ENCODE assay signal across 17 cellular contexts in the genomic region with DNA sequence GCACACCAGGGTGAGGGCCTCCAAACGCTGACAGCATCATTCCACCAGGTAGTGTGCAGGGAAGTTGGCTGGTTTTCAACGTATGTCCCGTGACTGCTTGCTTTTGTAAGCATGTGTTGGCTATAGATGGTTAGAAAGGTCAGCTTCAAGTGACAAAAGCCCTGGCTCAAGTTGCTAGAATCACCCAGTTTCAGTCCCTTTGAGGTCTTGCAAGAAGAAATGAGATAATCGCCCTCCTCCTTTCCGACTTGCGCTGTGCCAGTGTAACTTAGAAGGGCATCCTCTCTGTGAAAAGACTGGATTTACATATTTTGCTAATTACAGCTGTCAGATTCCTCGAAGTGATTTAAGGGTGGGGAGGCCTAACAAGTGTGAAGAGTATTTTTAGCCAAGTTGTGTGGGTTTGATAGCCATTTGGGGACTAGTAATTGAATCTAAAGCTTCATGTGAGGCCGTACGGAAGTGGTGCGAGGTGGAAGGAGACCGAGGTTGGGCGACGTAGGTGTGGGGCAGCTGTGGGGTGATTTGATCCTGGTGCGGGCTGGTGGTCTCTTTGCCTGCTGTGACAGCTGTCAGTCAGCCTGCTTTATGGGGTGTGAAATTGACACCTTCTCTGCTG.
A peak's percentile ranks its signal among the peaks of the same experiment; 100 is the strongest.
DNase-seq lines count a peak whose midpoint lies in the region; ATAC-seq, FAIRE-seq and TF ChIP-seq lines count a peak whose summit lies in the region.
"Had no signal": no experiment of that assay in that cellular context is flagged by ENCODE, and none has a peak within 500 bp of the region (broad histone marks: within the 10 kb centered on the region; RNA-seq: fewer than 3 reads in every experiment).

No MANE protein-coding gene starts in this region.

- peaks cover 8% of the 10 kb centered on the region for H3K27me3 Mint-ChIP-seq in nephron progenitor cell (ENCODE audit: low read depth, poor library complexity)
- H3K27me3 Mint-ChIP-seq in activated naive CD4-positive, alpha-beta T cell treated with anti-CD3 and anti-CD28 coated beads, Interleukin-2, amount 10 ng/mL, durations not matched to agents 7 days and 5 days: no peaks in the 10 kb centered on the region
- H3K27me3 Mint-ChIP-seq: stimulated activated naive CD8-positive, alpha-beta T cell treated with anti-CD3 and anti-CD28 coated beads, Interleukin-15, Interleukin-2, amounts not matched to agents 100 ng/mL and 50 ng/mL, for 24 hours had no signal

- no peak overlapping the region for H4K91ac ChIP-seq in trophoblast cell (ENCODE audit: low read depth, low read length)

- H3K18ac ChIP-seq in trophoblast cell (ENCODE audit: low read length): no peak overlapping the region

- H2AFZ ChIP-seq in trophoblast cell (ENCODE audit: insufficient read depth, low read length, poor library complexity): no peak overlapping the region

- no peak overlapping the region for H3K9ac ChIP-seq in trophoblast cell (ENCODE audit: low read length)
- H3K9ac ChIP-seq: BLaER1 treated with 17β-estradiol and CSF1 and Interleukin-3, amounts not matched to agents 10 nM and 100 nM had no signal

- peaks cover 4% of the 10 kb centered on the region for H3K9me3 ChIP-seq in trophoblast cell (ENCODE audit: insufficient read depth, low read depth, low read length)
- H3K9me3 ChIP-seq: vagina had no signal

- no peak overlapping the region for H3K27ac Mint-ChIP-seq in nephron progenitor cell
- H3K27ac Mint-ChIP-seq in activated naive CD4-positive, alpha-beta T cell treated with anti-CD3 and anti-CD28 coated beads, Interleukin-2, amount 10 ng/mL, durations not matched to agents 7 days and 5 days: no peak overlapping the region
- H3K27ac Mint-ChIP-seq: activated CD8-positive, alpha-beta T cell treated with anti-CD3 and anti-CD28 coated beads, Interleukin-2, amount 10 ng/mL, durations not matched to agents 7 days and 5 days; mesothelial cell of epicardium; stimulated activated naive CD8-positive, alpha-beta T cell treated with anti-CD3 and anti-CD28 coated beads, Interleukin-15, Interleukin-2, amounts not matched to agents 100 ng/mL and 50 ng/mL, for 24 hours had no signal

- no peak overlapping the region for H3K27ac ChIP-seq in trophoblast cell (ENCODE audit: low read depth, low read length)
- H3K27ac ChIP-seq: BLaER1 treated with 17β-estradiol and CSF1 and Interleukin-3, amounts not matched to agents 10 nM and 100 nM; vagina had no signal

- no peaks in the 10 kb centered on the region for H3K79me2 ChIP-seq in trophoblast cell (ENCODE audit: control insufficient read depth, insufficient read depth, low read length, poor library complexity)

- CTCF ChIA-PET in activated naive CD4-positive, alpha-beta T cell treated with anti-CD3 and anti-CD28 coated beads, Interleukin-2, amount 10 ng/mL, durations not matched to agents 7 days and 5 days (lab: Charles Lee): interaction anchor here (1.2 kb wide), 1 partner anchor 10 kb away, joined by 3 read pairs; no protein-coding TSS in a partner anchor

- no peak overlapping the region for H2AK5ac ChIP-seq in trophoblast cell (ENCODE audit: low read length)

- no peak for TF ChIP-seq CTCF in nephron progenitor cell (IDR thresholded peaks at IDR 0.05)

- peaks cover 44% of the 10 kb centered on the region for H3K36me3 Mint-ChIP-seq in nephron progenitor cell (ENCODE audit: low read depth)
- H3K36me3 Mint-ChIP-seq in activated naive CD4-positive, alpha-beta T cell treated with anti-CD3 and anti-CD28 coated beads, Interleukin-2, amount 10 ng/mL, durations not matched to agents 7 days and 5 days: peaks cover 41% of the 10 kb centered on the region

- peak overlapping the region; percentile 12 for H3K4me3 Mint-ChIP-seq in nephron progenitor cell
- H3K4me3 Mint-ChIP-seq in activated naive CD4-positive, alpha-beta T cell treated with anti-CD3 and anti-CD28 coated beads, Interleukin-2, amount 10 ng/mL, durations not matched to agents 7 days and 5 days: no peak overlapping the region
- H3K4me3 Mint-ChIP-seq: activated CD8-positive, alpha-beta T cell treated with anti-CD3 and anti-CD28 coated beads, Interleukin-2, amount 10 ng/mL, durations not matched to agents 7 days and 5 days; mesothelial cell of epicardium; stimulated activated naive CD8-positive, alpha-beta T cell treated with anti-CD3 and anti-CD28 coated beads, Interleukin-15, Interleukin-2, amounts not matched to agents 100 ng/mL and 50 ng/mL, for 24 hours had no signal

- no CpG with 5 or more reads among the region's 14 CpGs for WGBS in trophoblast cell (ENCODE audit: extremely low coverage, insufficient coverage, insufficient read length)

- H3K14ac ChIP-seq in trophoblast cell (ENCODE audit: low read length): no peak overlapping the region

- DNase-seq in GM18507 (ENCODE audit: extremely low spot score, insufficient read length, low read depth): no peak
- no peak for DNase-seq in nephron progenitor cell
- DNase-seq in middle frontal gyrus (ENCODE audit: extremely low spot score, low spot score): no peak
- DNase-seq in activated naive CD4-positive, alpha-beta T cell treated with anti-CD3 and anti-CD28 coated beads, Interleukin-2, amount 10 ng/mL, durations not matched to agents 7 days and 5 days: no peak
- DNase-seq in trophoblast cell: no peak
- DNase-seq: activated CD8-positive, alpha-beta T cell treated with anti-CD3 and anti-CD28 coated beads, Interleukin-2, amount 10 ng/mL, durations not matched to agents 7 days and 5 days; aorta; GOT3; islet precursor cell; NCI-H1105 treated with DMSO at 0.1 percent for 48 hours had no signal

- peaks cover 11 to 15% of the 10 kb centered on the region in 2 experiments for H3K4me1 ChIP-seq in trophoblast cell (ENCODE audit: control insufficient read depth in 1 of 2, insufficient read depth in 2 of 2, low read length in 2 of 2)

- H3K23ac ChIP-seq in trophoblast cell (ENCODE audit: low read length): no peak overlapping the region

- no peak overlapping the region for H3K4me3 ChIP-seq in trophoblast cell (ENCODE audit: low read depth, low read length)
- H3K4me3 ChIP-seq: BLaER1 treated with 17β-estradiol and CSF1 and Interleukin-3, amounts not matched to agents 10 nM and 100 nM; smooth muscle cell; vagina had no signal

- no peak overlapping the region for H3K4ac ChIP-seq in trophoblast cell (ENCODE audit: low read depth, low read length)

- H3K4me2 ChIP-seq in trophoblast cell (ENCODE audit: low read length): no peak overlapping the region
- H3K4me2 ChIP-seq: BLaER1 treated with 17β-estradiol and CSF1 and Interleukin-3, amounts not matched to agents 10 nM and 100 nM; smooth muscle cell had no signal

- no peak overlapping the region for H4K12ac ChIP-seq in trophoblast cell (ENCODE audit: low read depth, low read length)

- FAIRE-seq in GM18507 (lab: Jason Lieb, UNC): peak; percentile 74

- no peak overlapping the region for H4K8ac ChIP-seq in trophoblast cell (ENCODE audit: low read depth, low read length)

- H3K4me1 Mint-ChIP-seq in nephron progenitor cell: peaks cover 58% of the 10 kb centered on the region
- H3K4me1 Mint-ChIP-seq in activated naive CD4-positive, alpha-beta T cell treated with anti-CD3 and anti-CD28 coated beads, Interleukin-2, amount 10 ng/mL, durations not matched to agents 7 days and 5 days: peaks cover 44% of the 10 kb centered on the region

- ATAC-seq in GM19452 (IDR thresholded peaks at IDR 0.05; ENCODE audit: unreplicated experiment): peak; percentile 77
- peak; percentile 54 for ATAC-seq in HG03460 (IDR thresholded peaks at IDR 0.05; ENCODE audit: unreplicated experiment)
- ATAC-seq: activated CD8-positive, alpha-beta T cell treated with anti-CD3 and anti-CD28 coated beads, Interleukin-2, amount 10 ng/mL, durations not matched to agents 7 days and 5 days had no signal

- no peaks in the 10 kb centered on the region for H3K79me1 ChIP-seq in trophoblast cell (ENCODE audit: low read length)

- no peak overlapping the region for H2BK12ac ChIP-seq in trophoblast cell (ENCODE audit: low read length)

- no peak overlapping the region for H2BK5ac ChIP-seq in trophoblast cell (ENCODE audit: low read depth, low read length, poor library complexity)

- H3K9me3 Mint-ChIP-seq in nephron progenitor cell: peaks cover 33% of the 10 kb centered on the region
- H3K9me3 Mint-ChIP-seq in activated naive CD4-positive, alpha-beta T cell treated with anti-CD3 and anti-CD28 coated beads, Interleukin-2, amount 10 ng/mL, durations not matched to agents 7 days and 5 days: peaks cover 18% of the 10 kb centered on the region

- H3K36me3 ChIP-seq in trophoblast cell (ENCODE audit: control insufficient read depth in 1 of 2, insufficient read depth in 2 of 2, low read length in 2 of 2): no peaks in the 10 kb centered on the region
- H3K36me3 ChIP-seq: vagina had no signal

- no peaks in the 10 kb centered on the region for H3K27me3 ChIP-seq in trophoblast cell (ENCODE audit: insufficient read depth, low read length)
- H3K27me3 ChIP-seq: BLaER1 treated with 17β-estradiol and CSF1 and Interleukin-3, amounts not matched to agents 10 nM and 100 nM; vagina had no signal

- no peak overlapping the region for H2BK120ac ChIP-seq in trophoblast cell (ENCODE audit: insufficient read depth, low read length, poor library complexity)
